8 cellular contexts compared by ENCODE assay signal in the genomic region with DNA sequence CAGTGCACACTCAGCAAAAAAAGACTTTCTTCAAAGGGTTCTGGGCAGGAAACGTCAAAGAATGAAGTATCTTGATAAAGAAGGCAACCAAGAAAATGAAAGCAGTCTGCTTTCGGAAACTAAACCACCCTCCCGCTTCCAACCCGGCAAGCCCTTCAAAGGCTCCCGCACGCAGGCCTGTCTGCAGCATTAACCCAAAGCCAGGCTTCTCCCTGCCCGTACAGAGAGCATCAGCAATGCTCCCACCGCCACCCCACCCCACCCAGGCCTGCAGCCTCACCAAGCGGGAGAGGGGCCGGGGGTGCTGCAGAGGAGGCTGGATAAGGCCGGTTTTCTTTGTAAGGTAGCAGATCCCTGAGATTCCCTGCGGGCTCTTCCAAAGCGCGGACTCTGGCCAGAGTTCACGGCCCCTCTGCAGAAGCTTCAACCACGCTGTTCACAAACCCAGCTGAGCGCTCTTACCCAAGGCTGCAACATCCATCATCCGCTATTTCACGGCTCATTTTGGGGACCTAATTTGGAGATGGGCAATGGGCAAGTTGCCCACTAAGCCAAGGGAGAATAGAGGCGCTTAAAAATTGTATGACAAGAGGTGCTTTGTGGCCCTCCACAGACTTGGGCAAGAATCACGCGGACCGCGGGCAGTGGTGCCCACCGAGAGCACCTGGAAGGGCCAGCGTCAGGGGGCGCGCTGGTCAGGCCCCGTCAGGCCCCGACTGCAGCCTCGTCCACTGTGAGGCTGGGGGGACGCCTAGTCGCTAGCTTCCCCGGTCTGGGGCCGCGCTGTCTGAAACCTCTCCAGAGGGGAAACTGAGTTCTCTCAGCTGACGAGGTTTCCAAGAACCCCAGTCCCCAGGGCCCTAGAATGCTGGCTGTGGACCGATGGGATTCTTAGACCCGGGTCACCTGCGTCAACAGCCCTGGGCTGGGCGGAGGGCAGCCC.
DNase-seq lines count a peak whose midpoint lies in the region; ATAC-seq and TF ChIP-seq lines count a peak whose summit lies in the region.

No MANE protein-coding gene starts in this region.

- H3K36me3 Mint-ChIP-seq in central memory CD8-positive, alpha-beta T cell (ENCODE audit: insufficient read depth), result no peaks in the 10 kb centered on the region

- TF ChIP-seq CTCF in GM20000 (IDR thresholded peaks at IDR 0.05; ENCODE audit: extremely low read depth, missing control alignments), result no peak

- H3K4me1 Mint-ChIP-seq in central memory CD8-positive, alpha-beta T cell, result peaks cover 26% of the 10 kb centered on the region

- H3K4me3 Mint-ChIP-seq in central memory CD8-positive, alpha-beta T cell, result peak overlapping the region; percentile 56

- H3K27me3 Mint-ChIP-seq in central memory CD8-positive, alpha-beta T cell, result no peaks in the 10 kb centered on the region

- H3K27ac Mint-ChIP-seq in central memory CD8-positive, alpha-beta T cell (ENCODE audit: low read depth), result peak overlapping the region; percentile 77

- H3K9me3 Mint-ChIP-seq in central memory CD8-positive, alpha-beta T cell, result no peaks in the 10 kb centered on the region

- DNase-seq in GM20000 (ENCODE audit: low spot score) (peak; percentile 75), T-helper 22 cell (ENCODE audit: low read depth) (peak; percentile 46), OCI-M1 (lab: John Stamatoyannopoulos, UW) (no peak), NCI-H128 (lab: John Stamatoyannopoulos, UW; ENCODE audit: unreplicated experiment) (no peak)
- DNase-seq in central memory CD8-positive, alpha-beta T cell (ENCODE audit: low spot score in 2 of 2), result peak in 1 of 2 donors; percentile 25
- DNase-seq in stimulated activated CD8-positive, alpha-beta memory T cell treated with anti-CD3 and anti-CD28 coated beads, Interleukin-4, amount 100 ng/mL, for 48 hours, result peak; percentile 55

- ATAC-seq in central memory CD8-positive, alpha-beta T cell (replicated peaks; ENCODE audit: extremely low read depth, poor library complexity, severe bottlenecking), result peak; percentile 68
- no peak for ATAC-seq in HG02798 (IDR thresholded peaks at IDR 0.05; ENCODE audit: poor library complexity, unreplicated experiment)
- ATAC-seq in HG03039 (IDR thresholded peaks at IDR 0.05; ENCODE audit: unreplicated experiment), result no peak

Comparison
In these comparisons a context has a peak if more than half of its experiments do, and no peak if none do; other contexts are left out.
1. DNase-seq: peak in GM20000 (single experiment), T-helper 22 cell (single experiment) and stimulated activated CD8-positive, alpha-beta memory T cell treated with anti-CD3 and anti-CD28 coated beads, Interleukin-4, amount 100 ng/mL, for 48 hours (single experiment); none in OCI-M1 (single experiment) and NCI-H128 (single experiment).